8 cellular contexts compared by ENCODE assay signal in genomic region chr1:224929335-224930237, GRCh38. TPM values are rescaled to one million over a fixed set of nuclear protein-coding genes. Genes with fewer than 3 reads are reported as not detected.
DNase-seq lines count a peak whose midpoint lies in the region; ATAC-seq and TF ChIP-seq lines count a peak whose summit lies in the region.

TSS of gene DNAH14 (plus strand) at chr1:224929675. CDS start at chr1:224952703, 23,028 bp downstream.

- peak within 1 kb of the TSS; percentile 57 for H3K27ac ChIP-seq in PC-3 (ENCODE audit: low read length)

- H3K4me3 Mint-ChIP-seq in brain: peak within 1 kb of the TSS; percentile 72 to 89 (median 82)

- H3F3A ChIP-seq in PC-3 (ENCODE audit: low read length, unreplicated experiment): no peaks in the 10 kb centered on the region

- H3K9me3 ChIP-seq in PC-3 (ENCODE audit: low read length) (peaks cover 31% of the 10 kb centered on the region), iPS-18c (ENCODE audit: control insufficient read depth, insufficient read depth, low read length) (no peaks in the 10 kb centered on the region)

- H3K9ac ChIP-seq in PC-3 (ENCODE audit: low read length): peak within 1 kb of the TSS; percentile 79

- no peak for TF ChIP-seq CTCF in GM10248 (IDR thresholded peaks at IDR 0.05; ENCODE audit: control extremely low read depth, extremely low read depth, low read depth, missing control alignments)
- no peak for TF ChIP-seq CTCF in PC-3 (conservative IDR thresholded peaks at IDR 0.05; ENCODE audit: low read depth, low read length)
- no peak for TF ChIP-seq CTCF in brain (conservative IDR thresholded peaks at IDR 0.05)

- H3K36me3 Mint-ChIP-seq in brain: peaks cover 33% of the 10 kb centered on the region

- peaks cover 37 to 43% (median 41%) of the 10 kb centered on the region in 5 experiments for H3K9me3 Mint-ChIP-seq in brain

- no peaks in the 10 kb centered on the region for H3K4me1 ChIP-seq in PC-3 (ENCODE audit: insufficient read depth, low read length)

- peak within 1 kb of the TSS; percentile 97 for H2AFZ ChIP-seq in PC-3 (ENCODE audit: low read length)

- peak within 1 kb of the TSS in 2 of 5 experiments; percentile 38 to 74 for H3K27ac Mint-ChIP-seq in brain

- H3K4me1 Mint-ChIP-seq in brain: no peaks in the 10 kb centered on the region

- peak within 1 kb of the TSS; percentile 93 for H3K4me2 ChIP-seq in PC-3 (ENCODE audit: low read length)

- peaks cover 13% of the 10 kb centered on the region for H3K27me3 Mint-ChIP-seq in brain

- intact Hi-C loops in PC-3 (cut with micrococcal nuclease): loop anchor here (1.0 to 10.0 kb wide), 4 partner anchors 195 to 505 kb away; partner anchors contain the start of gene LBR

- peaks cover 32% of the 10 kb centered on the region for H3K36me3 ChIP-seq in PC-3 (ENCODE audit: low read depth, low read length)

- no peaks in the 10 kb centered on the region for H4K20me1 ChIP-seq in PC-3 (ENCODE audit: low read length)

- ATAC-seq in PC-3 (peak; percentile 98), GM18861 (IDR thresholded peaks at IDR 0.05; ENCODE audit: unreplicated experiment) (no peak)

- CTCF ChIA-PET in GM10248 (lab: Yijun Ruan, JAX): interaction anchor here (1.3 to 2.0 kb wide), 2 partner anchors 281 to 416 kb away, joined by 3 to 10 read pairs; no protein-coding TSS in a partner anchor
- CTCF ChIA-PET in PC-3 (lab: Charles Lee): interaction anchor here (0.6 kb wide), 2 partner anchors 414 to 423 kb away, joined by 3 to 4 read pairs; no protein-coding TSS in a partner anchor

- no TSS peak for BruUV-seq in PC-3 (replicated peaks; lab: Mats Ljungman, UMichigan)

- H3K27me3 ChIP-seq in PC-3 (ENCODE audit: low read length): no peaks in the 10 kb centered on the region

- H3K4me3 ChIP-seq in PC-3 (ENCODE audit: low read length): peak within 1 kb of the TSS; percentile 81
- peak within 1 kb of the TSS; percentile 75 for H3K4me3 ChIP-seq in iPS-18c (ENCODE audit: insufficient read depth, low read depth, low read length)
- peak within 1 kb of the TSS; percentile 65 for H3K4me3 ChIP-seq in skeletal muscle cell (ENCODE audit: low read depth, low read length)

- H3K79me2 ChIP-seq in PC-3 (ENCODE audit: low read length): peaks cover 46% of the 10 kb centered on the region

- POLR2A ChIA-PET in GM10248 (lab: Yijun Ruan, JAX) (no interaction called here), PC-3 (lab: Charles Lee; ENCODE audit: unreplicated experiment) (no interaction called here)

- H3K9me2 ChIP-seq in PC-3 (replicated peaks; ENCODE audit: low read length): no peaks in the 10 kb centered on the region

- DNase-seq in 8988T (peak; percentile 50), GM10248 (ENCODE audit: extremely low spot score) (peak; percentile 35), HUDEP-2 (lab: John Stamatoyannopoulos, UW; ENCODE audit: unreplicated experiment in 76 of 76) (peak in 74 of 76 experiments; percentile 19 to 86 (median 64)), PC-3 (peak; percentile 94), skeletal muscle cell (ENCODE audit: low read depth) (peak; percentile 34)

RNA-seq across cellular contexts. Expression of gene DNAH14, which starts in this region (rescaled TPM):
- total RNA-seq in PC-3 (2014; rRNA removed): 36.6 and 42.8 TPM in 2 replicates
- polyA plus RNA-seq in brain (ENCODE audit: insufficient read depth, low read depth, low replicate concordance): 5.1 TPM

Comparison
In these comparisons a context has a peak if more than half of its experiments do, and no peak if none do; other contexts are left out.
1. DNase-seq: peak in every context shown above with its lines; median percentile 94 in PC-3; 64 in HUDEP-2; 50 in 8988T; 35 in GM10248; 34 in skeletal muscle cell.